In genomic region chr11:76671236-76671590, GRCh38 we compare ENCODE assay signal across 10 cellular contexts. TPM values are rescaled to one million over a fixed set of nuclear protein-coding genes. Genes with fewer than 3 reads are reported as not detected.
DNase-seq lines count a peak whose midpoint lies in the region; ATAC-seq and TF ChIP-seq lines count a peak whose summit lies in the region.
"Had no signal": no experiment of that assay in that cellular context is flagged by ENCODE, and none has a peak within 500 bp of the region (broad histone marks: within the 10 kb centered on the region; RNA-seq: fewer than 3 reads in every experiment).

No MANE protein-coding gene starts in this region.

- intact Hi-C loops in ascending aorta (cut with DNase I) (loop anchor here (1.0 to 5.0 kb wide), 5 partner anchors 59 to 434 kb away; partner anchors contain the start of genes EMSY, GVQW3 and THAP12), lower lobe of right lung (cut with DNase I) (no loop called here), testis (cut with DNase I; ENCODE audit: low total_unique reads) (no loop called here)

- peaks cover 14 to 27% of the 10 kb centered on the region in 2 donors for H3K4me1 ChIP-seq in ascending aorta
- H3K4me1 ChIP-seq in lower lobe of right lung = peaks cover 45% of the 10 kb centered on the region
- peaks cover 19% of the 10 kb centered on the region for H3K4me1 ChIP-seq in testis

- H3K27me3 ChIP-seq in ascending aorta (no peaks in the 10 kb centered on the region), lower lobe of right lung (ENCODE audit: low read depth) (peaks cover 18% of the 10 kb centered on the region), testis (no peaks in the 10 kb centered on the region)

- no peak for ATAC-seq in lower lobe of right lung

- DNase-seq in activated T-cell treated with anti-CD3 and anti-CD28 coated beads, Interleukin-2, amount 50 U/mL, for 24 hours = no peak
- no peak for DNase-seq in activated T-cell treated with anti-CD3 and anti-CD28 coated beads, Interleukin-2, amount 50 U/mL, for 48 hours
- DNase-seq in ascending aorta (ENCODE audit: low spot score in 2 of 2) (no peak), lower lobe of right lung (no peak), testis (no peak), GF-D8 (lab: John Stamatoyannopoulos, UW) (no peak), NCI-H2081 treated with DMSO at 0.1 percent for 48 hours (lab: John Stamatoyannopoulos, UW) (no peak), foreskin melanocyte (no peak)
- DNase-seq: C1 segment of cervical spinal cord, SHP77 had no signal

- no peak for TF ChIP-seq POLR2A in testis (IDR thresholded peaks at IDR 0.05)

- H3K36me3 ChIP-seq in ascending aorta = no peaks in the 10 kb centered on the region
- no peaks in the 10 kb centered on the region for H3K36me3 ChIP-seq in lower lobe of right lung
- H3K36me3 ChIP-seq in testis (ENCODE audit: low read depth, missing control alignments) = no peaks in the 10 kb centered on the region

- H3K27me3 Mint-ChIP-seq in activated T-cell treated with anti-CD3 and anti-CD28 coated beads, Interleukin-2, amount 50 U/mL, for 24 hours = peaks cover 32% of the 10 kb centered on the region

- H3K9me3 ChIP-seq in ascending aorta = no peaks in the 10 kb centered on the region
- H3K9me3 ChIP-seq in lower lobe of right lung = no peaks in the 10 kb centered on the region
- no peaks in the 10 kb centered on the region for H3K9me3 ChIP-seq in testis

- peaks cover 27% of the 10 kb centered on the region for H3K4me1 Mint-ChIP-seq in activated T-cell treated with anti-CD3 and anti-CD28 coated beads, Interleukin-2, amount 50 U/mL, for 24 hours (ENCODE audit: low read depth)

- H3K4me3 ChIP-seq in ascending aorta (peak overlapping the region; percentile 86 to 95), lower lobe of right lung (peak overlapping the region; percentile 77), testis (peak overlapping the region; percentile 54 to 78)

- H3K9me3 Mint-ChIP-seq in activated T-cell treated with anti-CD3 and anti-CD28 coated beads, Interleukin-2, amount 50 U/mL, for 24 hours = no peaks in the 10 kb centered on the region

- H3K36me3 Mint-ChIP-seq in activated T-cell treated with anti-CD3 and anti-CD28 coated beads, Interleukin-2, amount 50 U/mL, for 24 hours (ENCODE audit: low read depth) = no peaks in the 10 kb centered on the region

- 18 to 20% methylated on average over 8 of the region's 8 CpGs for WGBS in testis, 2 donors

- H3K27ac Mint-ChIP-seq in activated T-cell treated with anti-CD3 and anti-CD28 coated beads, Interleukin-2, amount 50 U/mL, for 24 hours = no peak overlapping the region

- peak overlapping the region; percentile 49 for H3K4me3 Mint-ChIP-seq in activated T-cell treated with anti-CD3 and anti-CD28 coated beads, Interleukin-2, amount 50 U/mL, for 24 hours

- H3K27ac ChIP-seq in ascending aorta (peak overlapping the region; percentile 83 to 91), lower lobe of right lung (peak overlapping the region; percentile 81), testis (peak overlapping the region; percentile 40 to 72)

- TF ChIP-seq CTCF in ascending aorta (IDR thresholded peaks at IDR 0.05) (no peak), lower lobe of right lung (IDR thresholded peaks at IDR 0.05) (no peak), testis (IDR thresholded peaks at IDR 0.05) (no peak)

RNA-seq across cellular contexts. Expression of gene LRRC32, which starts 0.7 kb away (rescaled TPM):
- 280 TPM for total RNA-seq in ascending aorta
- 121 TPM for total RNA-seq in lower lobe of right lung
- 1 to 10 TPM; 6.5 to 9.1 TPM for total RNA-seq in testis
- 20.5 TPM for polyA plus RNA-seq in testis (ENCODE audit: insufficient read depth, low read depth, low replicate concordance)

Comparison
In these comparisons a context has a peak if more than half of its experiments do, and no peak if none do; other contexts are left out.
1. RNA of gene LRRC32, which starts 0.7 kb away (total RNA-seq): 280 TPM in ascending aorta (single experiment) and 121 TPM in lower lobe of right lung (single experiment); 6.5 to 9.1 TPM in testis; every median in the first group is over 10 times any median in the second.
2. Peak in every context shown above with its lines, with median percentiles within 50 percentile points of each other: H3K27ac ChIP-seq and H3K4me3 ChIP-seq.